In the genomic region with DNA sequence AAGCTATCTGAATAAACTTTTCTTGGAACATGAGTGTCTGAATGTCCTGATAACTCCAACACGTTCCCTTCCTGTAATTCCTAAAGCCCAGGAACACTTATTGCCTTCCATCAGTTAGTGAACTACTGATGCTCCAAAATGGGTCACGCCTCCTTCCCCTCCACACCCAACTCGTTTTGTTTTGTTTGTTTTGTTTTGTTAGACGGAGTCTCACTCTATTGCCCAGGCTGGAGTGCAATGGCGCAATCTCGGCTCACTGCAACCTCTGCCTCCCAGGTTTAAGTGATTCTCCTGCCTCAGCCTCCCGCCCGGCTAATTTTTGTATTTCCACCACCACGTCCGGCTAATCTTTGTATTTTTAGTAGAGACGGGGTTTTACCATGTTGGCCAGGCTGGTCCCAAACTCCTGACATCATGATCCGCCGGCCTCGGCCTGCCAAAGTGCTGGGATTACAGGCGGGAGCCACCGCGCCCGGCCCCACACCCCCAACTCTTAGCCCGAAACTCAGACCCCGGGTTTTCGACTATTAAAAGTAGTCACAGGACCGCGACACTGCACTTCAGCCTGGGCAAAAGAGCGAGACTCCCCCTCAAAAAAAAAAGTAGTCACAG, we compare ENCODE assay signal across 8 cellular contexts. TPM values are rescaled to one million over a fixed set of nuclear protein-coding genes. Genes with fewer than 3 reads are reported as not detected.
DNase-seq lines count a peak whose midpoint lies in the region; ATAC-seq, FAIRE-seq and TF ChIP-seq lines count a peak whose summit lies in the region.

No MANE protein-coding gene starts in this region.

- H3K27ac Mint-ChIP-seq in effector memory CD8-positive, alpha-beta T cell: no peak overlapping the region
- H3K27ac Mint-ChIP-seq in nephron progenitor cell: peak overlapping the region; percentile 87

- peak; percentile 4 for ATAC-seq in effector memory CD8-positive, alpha-beta T cell (replicated peaks)

- FAIRE-seq in GM12891 (lab: Jason Lieb, UNC): no peak

- H3K4me1 Mint-ChIP-seq in effector memory CD8-positive, alpha-beta T cell (ENCODE audit: low read depth in 2 of 2): peaks cover 0 to 6% of the 10 kb centered on the region in 2 donors
- H3K4me1 Mint-ChIP-seq in nephron progenitor cell: no peaks in the 10 kb centered on the region

- H3K36me3 Mint-ChIP-seq in effector memory CD8-positive, alpha-beta T cell (ENCODE audit: insufficient read depth): peaks cover 11% of the 10 kb centered on the region
- no peaks in the 10 kb centered on the region for H3K36me3 Mint-ChIP-seq in nephron progenitor cell (ENCODE audit: low read depth)

- H3K9me3 Mint-ChIP-seq in effector memory CD8-positive, alpha-beta T cell: no peaks in the 10 kb centered on the region
- H3K9me3 Mint-ChIP-seq in nephron progenitor cell: no peaks in the 10 kb centered on the region

- TF ChIP-seq POLR2A in GM12891 (IDR thresholded peaks at IDR 0.05; ENCODE audit: low read depth, low read length): no peak

- DNase-seq in stimulated activated CD4-positive, alpha-beta T cell treated with anti-CD3 and anti-CD28 coated beads, Interleukin-15, amount 100 ng/mL, for 24 hours: peak; percentile 3
- no peak for DNase-seq in stimulated activated CD4-positive, alpha-beta T cell treated with anti-CD3 and anti-CD28 coated beads, Interleukin-4, amount 100 ng/mL, for 1 hour
- DNase-seq in M059J (ENCODE audit: low read depth) (peak; percentile 16), nephron progenitor cell (peak; percentile 28), GM12891 (ENCODE audit: insufficient read length, low spot score) (no peak), foreskin melanocyte (no peak), NCI-H1105 (lab: John Stamatoyannopoulos, UW) (no peak)
- DNase-seq in effector memory CD8-positive, alpha-beta T cell: no peak

- no peak overlapping the region for H3K4me3 Mint-ChIP-seq in effector memory CD8-positive, alpha-beta T cell
- no peak overlapping the region for H3K4me3 Mint-ChIP-seq in nephron progenitor cell

- peaks cover 0 to 13% of the 10 kb centered on the region in 2 donors for H3K27me3 Mint-ChIP-seq in effector memory CD8-positive, alpha-beta T cell
- peaks cover 21% of the 10 kb centered on the region for H3K27me3 Mint-ChIP-seq in nephron progenitor cell (ENCODE audit: low read depth, poor library complexity)

- TF ChIP-seq CTCF in nephron progenitor cell (IDR thresholded peaks at IDR 0.05): no peak

TF ChIP-seq in GM12891, 5 proteins besides CTCF, POLR2A, EP300 and RAD21:
- TF ChIP-seq SPI1 (IDR thresholded peaks at IDR 0.05; ENCODE audit: low read depth, low read length): no peak
- no peak for TF ChIP-seq PAX5 (IDR thresholded peaks at IDR 0.05; ENCODE audit: insufficient read depth, low read length, severe bottlenecking)
- TF ChIP-seq TAF1 (IDR thresholded peaks at IDR 0.05; ENCODE audit: low read depth, low read length): no peak
- TF ChIP-seq POLR2AphosphoS5 (IDR thresholded peaks at IDR 0.05; ENCODE audit: low read depth, low read length): no peak
- TF ChIP-seq POU2F2 (IDR thresholded peaks at IDR 0.05; ENCODE audit: low read depth, low read length): no peak
TF ChIP-seq in GM12891: peak in this region for 0.

RNA-seq across cellular contexts. Expression of a gene that starts 0.8 kb away (rescaled TPM):
- total RNA-seq in M059J (2014; rRNA removed; shearing (Covaris generic)): 38.8 and 46.5 TPM in 2 replicates
- 13.7 TPM for polyA plus RNA-seq in GM12891 (2012; ENCODE audit: low read depth, missing spikeins)

RNA-seq across cellular contexts. Expression of a gene that starts 25.1 kb away (rescaled TPM):
- total RNA-seq in M059J (2014; rRNA removed; shearing (Covaris generic)): 15.5 and 21.3 TPM in 2 replicates
- polyA plus RNA-seq in GM12891 (2012; ENCODE audit: low read depth, missing spikeins): 11.5 TPM

Comparison
In these comparisons a context has a peak if more than half of its experiments do, and no peak if none do; other contexts are left out.
1. DNase-seq: peak in stimulated activated CD4-positive, alpha-beta T cell treated with anti-CD3 and anti-CD28 coated beads, Interleukin-15, amount 100 ng/mL, for 24 hours (single experiment), M059J (single experiment) and nephron progenitor cell (single experiment); none in stimulated activated CD4-positive, alpha-beta T cell treated with anti-CD3 and anti-CD28 coated beads, Interleukin-4, amount 100 ng/mL, for 1 hour (single experiment), effector memory CD8-positive, alpha-beta T cell (0 of 3), GM12891 (single experiment), foreskin melanocyte (single experiment) and NCI-H1105 (single experiment).